Comparison of ENCODE assay signal across 27 cellular contexts in genomic region chr11:114255289-114255688, GRCh38. TPM values are rescaled to one million over a fixed set of nuclear protein-coding genes. Genes with fewer than 3 reads are reported as not detected.
DNase-seq lines count a peak whose midpoint lies in the region; ATAC-seq, FAIRE-seq and TF ChIP-seq lines count a peak whose summit lies in the region.
"Had no signal": no experiment of that assay in that cellular context is flagged by ENCODE, and none has a peak within 500 bp of the region (broad histone marks: within the 10 kb centered on the region; RNA-seq: fewer than 3 reads in every experiment).

No MANE protein-coding gene starts in this region.

- H3K36me3 ChIP-seq in heart right ventricle, result peaks cover 0 to 42% (median 15%) of the 10 kb centered on the region in 9 donors
- H3K36me3 ChIP-seq in K562 (ENCODE audit: control insufficient read depth, insufficient read depth, low read length), result no peaks in the 10 kb centered on the region
- no peaks in the 10 kb centered on the region for H3K36me3 ChIP-seq in neural progenitor cell
- H3K36me3 ChIP-seq in suprapubic skin, result peaks cover 46% of the 10 kb centered on the region
- H3K36me3 ChIP-seq: BE2C had no signal

- no peak overlapping the region for H3K9ac ChIP-seq in K562 (ENCODE audit: insufficient read depth in 1 of 2, low read depth in 2 of 2, low read length in 2 of 2)
- no peak overlapping the region for H3K9ac ChIP-seq in neural progenitor cell

- intact Hi-C loops in cardiac septum (cut with DNase I), result loop anchor here (5.0 kb wide), 2 partner anchors 38 to 73 kb away; no protein-coding TSS in a partner anchor
- intact Hi-C loops in heart right ventricle (cut with DNase I), result loop anchor here in 8 of 10 donors (5.0 to 10.0 kb wide), 6 partner anchors 53 to 198 kb away; partner anchors contain the start of gene ZBTB16 (in 3 of the 8)
- intact Hi-C loops in K562 (cut with micrococcal nuclease), result no loop called here

- DNase-seq in cardiac septum (ENCODE audit: low spot score) (peak; percentile 14), heart right ventricle (no peak), K562 (ENCODE audit: extremely low read depth in 1 of 4, low spot score in 3 of 4) (no peak), neural progenitor cell (ENCODE audit: low spot score) (no peak), suprapubic skin (ENCODE audit: low spot score in 2 of 2) (no peak), D341Med (ENCODE audit: low spot score) (no peak), HFFc6 (no peak)
- DNase-seq: 8988T; ACHN; BE2C; CD8-positive, alpha-beta memory T cell; DMS79 treated with DMSO at 0.1 percent for 48 hours; GF-D8; Kasumi-1; NCI-H1092 treated with DMSO at 0.1 percent for 48 hours; NCI-H1436; NCI-H187; NCI-H2081 treated with DMSO at 0.1 percent for 48 hours; NCI-H2171; NCI-H226; NCI-H510A; NCI-H69; OCI-M1; Peyer's patch had no signal

- H3K9me3 ChIP-seq in heart right ventricle (no peaks in the 10 kb centered on the region), K562 (replicated peaks; ENCODE audit: control insufficient read depth, insufficient read depth, low read depth, low read length) (no peaks in the 10 kb centered on the region), neural progenitor cell (ENCODE audit: low read depth) (no peaks in the 10 kb centered on the region), suprapubic skin (no peaks in the 10 kb centered on the region)
- H3K9me3 ChIP-seq: BE2C, Peyer's patch had no signal

- H3K27me3 Mint-ChIP-seq in neural progenitor cell (ENCODE audit: insufficient read depth, low read depth), result peaks cover 10% of the 10 kb centered on the region
- peaks cover 52% of the 10 kb centered on the region for H3K27me3 Mint-ChIP-seq in HFFc6 (ENCODE audit: insufficient read depth)

- H3K4me1 ChIP-seq in heart right ventricle (peaks cover 17 to 63% (median 56%) of the 10 kb centered on the region in 9 donors), K562 (replicated peaks in 1 of 2; ENCODE audit: control insufficient read depth in 2 of 2, insufficient read depth in 2 of 2, low read length in 2 of 2) (peaks cover 15 to 28% of the 10 kb centered on the region in 2 experiments; a peak in 4 of 5 replicates), neural progenitor cell (peaks cover 88% of the 10 kb centered on the region), suprapubic skin (peaks cover 46% of the 10 kb centered on the region)

- BruUV-seq in K562 (replicated peaks; lab: Mats Ljungman, UMichigan), result no TSS peak

- TF ChIP-seq EP300 in K562 (IDR thresholded peaks at IDR 0.05; ENCODE audit: low read length) (no peak), suprapubic skin (IDR thresholded peaks at IDR 0.05) (no peak)

- ATAC-seq in heart right ventricle (no peak), K562 (no peak)

- H4K20me1 ChIP-seq in K562 (replicated peaks; ENCODE audit: control insufficient read depth, insufficient read depth, low read length) (no peaks in the 10 kb centered on the region), neural progenitor cell (ENCODE audit: low read depth) (peaks cover 9% of the 10 kb centered on the region)

- TF ChIP-seq CTCF in heart right ventricle (IDR thresholded peaks at IDR 0.05), result no peak
- no peak for TF ChIP-seq CTCF in K562 (IDR thresholded peaks at IDR 0.05 in 2 of 3, conservative IDR thresholded peaks at IDR 0.05 in 1 of 3; ENCODE audit: insufficient read depth in 2 of 3, low read depth in 1 of 3, low read length in 3 of 3)
- no peak for TF ChIP-seq CTCF in neural progenitor cell (IDR thresholded peaks at IDR 0.05)
- no peak for TF ChIP-seq CTCF in suprapubic skin (IDR thresholded peaks at IDR 0.05)
- TF ChIP-seq CTCF in HFFc6 (IDR thresholded peaks at IDR 0.05), result no peak

- no peaks in the 10 kb centered on the region for H3K27me3 ChIP-seq in heart right ventricle
- H3K27me3 ChIP-seq in K562 (ENCODE audit: control insufficient read depth in 2 of 2, insufficient read depth in 2 of 2, low read length in 2 of 2), result no peaks in the 10 kb centered on the region
- no peaks in the 10 kb centered on the region for H3K27me3 ChIP-seq in neural progenitor cell
- no peaks in the 10 kb centered on the region for H3K27me3 ChIP-seq in suprapubic skin
- H3K27me3 ChIP-seq: BE2C, Peyer's patch had no signal

- H3K4me2 ChIP-seq in K562 (ENCODE audit: insufficient read depth, low read length) (no peak overlapping the region), neural progenitor cell (peak overlapping the region; percentile 70)

- CTCF ChIA-PET in K562 (lab: Yijun Ruan, JAX; ENCODE audit: low intra/inter-chr PET ratio), result no interaction called here

- H3K27ac Mint-ChIP-seq in neural progenitor cell (peak overlapping the region; percentile 62), HFFc6 (no peak overlapping the region)
- H3K27ac Mint-ChIP-seq: CD14-positive monocyte had no signal

- H3K9me1 ChIP-seq in K562 (ENCODE audit: control insufficient read depth, insufficient read depth, low read length), result peaks cover 7% of the 10 kb centered on the region

- no peak for TF ChIP-seq RAD21 in K562 (CRISPR knock-in tag; conservative IDR thresholded peaks at IDR 0.05 in 1 of 2, IDR thresholded peaks at IDR 0.05 in 1 of 2)

- H3K36me3 Mint-ChIP-seq in neural progenitor cell, result peaks cover 17% of the 10 kb centered on the region
- no peaks in the 10 kb centered on the region for H3K36me3 Mint-ChIP-seq in HFFc6 (ENCODE audit: low read depth)

- FAIRE-seq in K562 (lab: Jason Lieb, UNC), result no peak
- FAIRE-seq: GM12891, H54 had no signal

- peaks cover 37% of the 10 kb centered on the region for H3F3A ChIP-seq in neural progenitor cell (ENCODE audit: low read depth)

- H3K4me1 Mint-ChIP-seq in neural progenitor cell (peaks cover 87% of the 10 kb centered on the region), HFFc6 (ENCODE audit: low read depth) (no peaks in the 10 kb centered on the region)

- H3K79me2 ChIP-seq in K562 (ENCODE audit: control insufficient read depth, insufficient read depth, low read length) (no peaks in the 10 kb centered on the region), neural progenitor cell (ENCODE audit: low read depth) (no peaks in the 10 kb centered on the region)

- H3K4me3 ChIP-seq in heart right ventricle (no peak overlapping the region), K562 (no peak overlapping the region), neural progenitor cell (no peak overlapping the region), suprapubic skin (no peak overlapping the region)
- H3K4me3 ChIP-seq: Peyer's patch had no signal

- 90 to 91% methylated on average over 11 of the region's 11 CpGs for WGBS in heart right ventricle, 2 donors
- 50% methylated on average over 6 of the region's 11 CpGs for WGBS in K562 (ENCODE audit: insufficient coverage, low coverage, missing lambda C conversion rate)
- 93% methylated on average over 11 of the region's 11 CpGs for WGBS in suprapubic skin

- H3K9me3 Mint-ChIP-seq in neural progenitor cell, result no peaks in the 10 kb centered on the region
- no peaks in the 10 kb centered on the region for H3K9me3 Mint-ChIP-seq in HFFc6

- in situ Hi-C loops in K562 (cut with MboI), result loop anchor here (25.0 kb wide), 1 partner anchor 943 kb away; the partner anchor contains the start of gene TTC12

- POLR2A ChIA-PET in K562 (lab: Yijun Ruan, JAX), result no interaction called here

- H2AFZ ChIP-seq in K562 (ENCODE audit: low read depth, low read length) (no peak overlapping the region), neural progenitor cell (replicated peaks) (no peak overlapping the region)

- H3K27ac ChIP-seq in heart right ventricle (no peak overlapping the region), K562 (ENCODE audit: extremely low read depth, low read depth, low read length) (no peak overlapping the region), neural progenitor cell (peak overlapping the region; percentile 87), suprapubic skin (no peak overlapping the region)
- H3K27ac ChIP-seq: Peyer's patch had no signal

- TF ChIP-seq POLR2A in K562 (conservative IDR thresholded peaks at IDR 0.05), result no peak
- no peak for TF ChIP-seq POLR2A in suprapubic skin (IDR thresholded peaks at IDR 0.05)

- H3K4me3 Mint-ChIP-seq in neural progenitor cell (peak overlapping the region; percentile 42), HFFc6 (no peak overlapping the region)
- H3K4me3 Mint-ChIP-seq: CD14-positive monocyte had no signal

TF ChIP-seq in K562, 482 proteins besides CTCF, POLR2A, EP300 and RAD21 (continues in another document):
- TF ChIP-seq RNF2 (IDR thresholded peaks at IDR 0.05) (no peak), NCOA6 (IDR thresholded peaks at IDR 0.05) (no peak), CHD2 (IDR thresholded peaks at IDR 0.05; ENCODE audit: low read depth, low read length) (no peak)

RNA-seq across cellular contexts. Expression of gene NNMT, which starts 40.9 kb away (rescaled TPM):
- 72.9 TPM for total RNA-seq in cardiac septum
- total RNA-seq in heart right ventricle, result 100 to 1,000 TPM in 1 of 10 donors, 10 to 100 TPM in 8, 1 to 10 TPM in 1; 6.9 to 111 (median 19.8) TPM
- 100 to 1,000 TPM in 1 of 2 donors, 10 to 100 TPM in 1; 83.2 to 114 TPM for polyA plus RNA-seq in heart right ventricle
- total RNA-seq in K562 (2011; cell fraction: chromatin; rRNA removed; ENCODE audit: low replicate concordance), result 3.2 and 5.0 TPM in 2 replicates
- total RNA-seq in K562 (2011; cell fraction: nucleolus; rRNA removed), result 3.2 and 4.3 TPM in 2 replicates
- 4.2 and 6.6 TPM in 2 replicates for total RNA-seq in K562 (2011; cell fraction: nucleoplasm; rRNA removed)
- 14.3 and 14.6 TPM in 2 replicates for total RNA-seq in K562 (2014; rRNA removed)
- total RNA-seq in K562 (2014; rRNA removed; fragmentation: Illumina TruSeq; extraction: Trizol), result 9.3 and 11.0 TPM in 2 replicates
- 8.6 and 9.5 TPM in 2 replicates for total RNA-seq in K562 (2015; rRNA removed; fragmentation: Illumina TruSeq; extraction: Trizol)
- total RNA-seq in K562 (2021), result 11.2 and 11.7 TPM in 2 replicates
- polyA plus RNA-seq in K562 (2011; rRNA removed), result 9.8 and 15.0 TPM in 2 replicates
- 10.1 and 17.6 TPM in 2 replicates for polyA plus RNA-seq in K562 (2011; cell fraction: cytosol; rRNA removed)
- polyA plus RNA-seq in K562 (2011; cell fraction: nucleus; rRNA removed), result 3.7 and 4.5 TPM in 2 replicates
- polyA plus RNA-seq in K562 (2012), result 15.0 and 55.5 TPM in 2 replicates
- 6.1 and 9.1 TPM in 2 replicates for polyA plus RNA-seq in K562 (2014; fragmentation: Illumina TruSeq; extraction: Trizol)
- 10 to 100 TPM; 10.0 to 13.4 TPM for polyA plus RNA-seq in K562 (2014; fragmentation: Nextera tagmentation; extraction: Ambion mirVana)
- 9.0 and 11.5 TPM in 2 replicates for polyA plus RNA-seq in K562 (2014; rRNA removed)
- 6.1 and 8.8 TPM in 2 replicates for polyA minus RNA-seq in K562 (2011; rRNA and poly(A)+ RNA removed)
- polyA minus RNA-seq in K562 (2011; cell fraction: cytosol; rRNA and poly(A)+ RNA removed), result 9.4 and 10.8 TPM in 2 replicates
- polyA minus RNA-seq in K562 (2011; cell fraction: nucleus; rRNA and poly(A)+ RNA removed), result 3.8 and 6.2 TPM in 2 replicates
- total RNA-seq in neural progenitor cell (ENCODE audit: low replicate concordance), result 1.7 TPM in 1 of 2 replicates, not detected in the other
- 100 to 1,000 TPM; 106 to 269 (median 210) TPM for total RNA-seq in suprapubic skin
- 100 to 1,000 TPM; 191 to 264 (median 205) TPM for total RNA-seq in HFFc6 (2021; fragmentation: NEBNext Ultra II Directional; extraction: Animal tissue kit (Norgen Biotek cat#: 25700))
- total RNA-seq: CD8-positive, alpha-beta memory T cell had no signal
- polyA plus RNA-seq: CD14-positive monocyte; CD8-positive, alpha-beta memory T cell had no signal
